8 cellular contexts compared by ENCODE assay signal in the genomic region with DNA sequence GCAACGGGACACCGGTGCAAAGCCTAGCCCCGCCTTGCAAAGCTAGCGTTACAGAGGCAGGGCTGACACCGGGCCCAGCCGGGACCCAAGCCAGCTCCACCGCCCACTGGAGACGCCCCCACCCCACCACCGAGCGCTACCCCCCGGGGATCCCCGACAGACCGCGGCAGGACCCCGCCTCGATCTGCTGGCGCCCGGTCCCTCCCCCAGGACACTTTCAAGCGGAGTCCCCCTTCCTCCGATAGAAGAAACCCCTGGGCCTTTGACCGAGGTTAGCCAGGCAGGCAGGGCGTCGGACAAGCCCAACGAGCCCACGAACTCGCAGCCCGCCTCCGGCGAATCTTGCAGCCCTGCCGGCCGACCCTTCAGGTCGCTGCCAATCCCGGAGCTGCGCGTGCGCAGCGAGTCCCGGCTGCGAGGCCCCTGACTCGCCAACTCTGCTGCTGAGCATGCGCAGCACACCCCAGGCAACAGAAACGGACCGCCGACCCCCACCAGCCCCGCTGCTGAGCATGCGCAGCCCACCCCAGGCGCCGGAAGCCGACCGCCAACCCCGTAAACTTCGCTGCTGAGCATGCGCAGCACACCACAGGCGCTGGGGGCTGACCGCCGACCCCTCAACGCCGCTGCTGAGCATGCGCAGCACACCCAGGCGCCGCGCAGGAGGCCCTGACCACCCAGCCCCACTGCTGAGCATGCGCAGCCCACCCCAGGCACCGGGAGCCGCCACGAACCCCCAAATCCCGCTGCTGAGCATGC. TPM values are rescaled to one million over a fixed set of nuclear protein-coding genes. Genes with fewer than 3 reads are reported as not detected.
DNase-seq lines count a peak whose midpoint lies in the region; ATAC-seq, FAIRE-seq and TF ChIP-seq lines count a peak whose summit lies in the region.

No MANE protein-coding gene starts in this region.

- peak overlapping the region; percentile 89 for H2AFZ ChIP-seq in keratinocyte (ENCODE audit: control insufficient read depth, low read length)

- peak overlapping the region; percentile 87 for H3K4me3 Mint-ChIP-seq in central memory CD8-positive, alpha-beta T cell

- H3K9me3 Mint-ChIP-seq in central memory CD8-positive, alpha-beta T cell, result peaks cover 7% of the 10 kb centered on the region

- no peaks in the 10 kb centered on the region for H3K9me3 ChIP-seq in keratinocyte (ENCODE audit: control insufficient read depth, low read depth, low read length)

- FAIRE-seq in keratinocyte (lab: Jason Lieb, UNC), result no peak

- H3K4me3 ChIP-seq in AG09309 (ENCODE audit: control insufficient read depth, low read depth, low read length), result peak overlapping the region; percentile 93
- peak overlapping the region; percentile 76 to 97 (median 87) for H3K4me3 ChIP-seq in keratinocyte (ENCODE audit: control insufficient read depth in 2 of 3, extremely low read depth in 1 of 3, insufficient read depth in 2 of 3, low read depth in 1 of 3, low read length in 3 of 3)

- peaks cover 26% of the 10 kb centered on the region for H3K36me3 Mint-ChIP-seq in central memory CD8-positive, alpha-beta T cell (ENCODE audit: insufficient read depth)

- H3K36me3 ChIP-seq in keratinocyte (ENCODE audit: control insufficient read depth in 2 of 2, extremely low read depth in 1 of 2, insufficient read depth in 2 of 2, low read length in 2 of 2), result peaks cover 0 to 2% of the 10 kb centered on the region in 2 experiments

- H4K20me1 ChIP-seq in keratinocyte (ENCODE audit: control insufficient read depth, extremely low read depth, insufficient read depth, low read length), result no peaks in the 10 kb centered on the region

- peak overlapping the region; percentile 70 for H3K27ac ChIP-seq in keratinocyte (ENCODE audit: control insufficient read depth, insufficient read depth, low read length)

- dilution Hi-C loops in keratinocyte (cut with MboI; ENCODE audit: extremely low pct_ligation_motif_present, low sequenced_read_pairs), result no loop called here

- no peaks in the 10 kb centered on the region for H3K9me1 ChIP-seq in keratinocyte (ENCODE audit: control insufficient read depth, extremely low read depth, insufficient read depth, low read length)

- DNase-seq in AG09309 (ENCODE audit: low read depth), result peak; percentile 82
- peak; percentile 99 for DNase-seq in NCI-H345 (lab: John Stamatoyannopoulos, UW)
- DNase-seq in activated CD4-positive, CD25-positive, alpha-beta regulatory T cell treated with anti-CD3 and anti-CD28 coated beads, Interleukin-2, amount 50 U/mL, for 16 hours (ENCODE audit: low read depth, low spot score), result peak; percentile 91
- DNase-seq in central memory CD8-positive, alpha-beta T cell (ENCODE audit: low spot score in 2 of 2), result peak; percentile 96 to 97
- peak; percentile 88 for DNase-seq in keratinocyte (ENCODE audit: low read depth, low spot score)
- peak; percentile 90 to 97 (median 97) for DNase-seq in stimulated activated CD4-positive, alpha-beta T cell treated with anti-CD3 and anti-CD28 coated beads, Interleukin-12 subunit alpha, Interleukin-12 subunit beta, amount 100 ng/mL, for 48 hours (ENCODE audit: low read depth in 2 of 3, low spot score in 1 of 3)

- peak overlapping the region; percentile 94 for H3K4me2 ChIP-seq in keratinocyte (ENCODE audit: control insufficient read depth, extremely low read depth, insufficient read depth, low read depth, low read length)

- H3K79me2 ChIP-seq in keratinocyte (ENCODE audit: control insufficient read depth, insufficient read depth, low read length), result peaks cover 12% of the 10 kb centered on the region

- TF ChIP-seq CTCF in AG09309 (IDR thresholded peaks at IDR 0.05; ENCODE audit: control insufficient read depth, insufficient read depth, low read depth, low read length, missing control alignments) (no peak), keratinocyte (optimal IDR thresholded peaks at IDR 0.05 in 1 of 3, IDR thresholded peaks at IDR 0.05 in 1 of 3, conservative IDR thresholded peaks at IDR 0.05 in 1 of 3; ENCODE audit: extremely low read depth in 1 of 3, insufficient read depth in 2 of 3, low read length in 3 of 3) (no peak)

- ATAC-seq in GM19025 (IDR thresholded peaks at IDR 0.05; ENCODE audit: low read depth, unreplicated experiment) (peak; percentile 77), HG03280 (IDR thresholded peaks at IDR 0.05; ENCODE audit: unreplicated experiment) (peak; percentile 82)
- peak; percentile 79 for ATAC-seq in central memory CD8-positive, alpha-beta T cell (replicated peaks; ENCODE audit: extremely low read depth, poor library complexity, severe bottlenecking)

- peaks cover 11% of the 10 kb centered on the region for H3K4me1 ChIP-seq in keratinocyte (ENCODE audit: control insufficient read depth, extremely low read depth, insufficient read depth, low read length)

- H3K27me3 Mint-ChIP-seq in central memory CD8-positive, alpha-beta T cell, result no peaks in the 10 kb centered on the region

- H3K27me3 ChIP-seq in keratinocyte (ENCODE audit: control insufficient read depth, extremely low read depth, insufficient read depth, low read length), result no peaks in the 10 kb centered on the region

- H3K4me1 Mint-ChIP-seq in central memory CD8-positive, alpha-beta T cell, result peaks cover 25% of the 10 kb centered on the region

- peak overlapping the region; percentile 84 for H3K9ac ChIP-seq in keratinocyte (ENCODE audit: control insufficient read depth, extremely low read depth, insufficient read depth, low read length)

- H3K27ac Mint-ChIP-seq in central memory CD8-positive, alpha-beta T cell (ENCODE audit: low read depth), result peak overlapping the region; percentile 94

RNA-seq across cellular contexts. Expression of gene ADI1, which starts 0.7 kb away (rescaled TPM):
- polyA plus RNA-seq in keratinocyte, result 29.0 to 47.4 TPM (median 38.5 TPM) in 3 replicates
- 16.0 TPM for polyA plus RNA-seq in keratinocyte (2011; ENCODE audit: low read depth)
- 40.7 and 54.0 TPM in 2 replicates for polyA plus RNA-seq in keratinocyte (2011; cell fraction: cytosol; rRNA removed)
- polyA plus RNA-seq in keratinocyte (2011; cell fraction: nucleus; rRNA removed), result 33.8 and 36.7 TPM in 2 replicates
- polyA plus RNA-seq in keratinocyte (2012; ENCODE audit: low replicate concordance), result 34.7 and 40.1 TPM in 2 replicates
- 9.5 to 22.1 TPM (median 19.0 TPM) in 3 replicates for polyA minus RNA-seq in keratinocyte
- 30.3 TPM for polyA minus RNA-seq in keratinocyte (2011; cell fraction: cytosol; rRNA and poly(A)+ RNA removed)
- 6.9 and 9.8 TPM in 2 replicates for polyA minus RNA-seq in keratinocyte (2011; cell fraction: nucleus; rRNA and poly(A)+ RNA removed)

RNA-seq across cellular contexts. Expression of gene RNASEH1, which starts 39.5 kb away (rescaled TPM):
- polyA plus RNA-seq in keratinocyte, result 11.2 to 17.3 TPM (median 15.3 TPM) in 3 replicates
- 26.6 TPM for polyA plus RNA-seq in keratinocyte (2011; ENCODE audit: low read depth)
- polyA plus RNA-seq in keratinocyte (2011; cell fraction: cytosol; rRNA removed), result 12.4 and 14.9 TPM in 2 replicates
- 11.3 and 13.1 TPM in 2 replicates for polyA plus RNA-seq in keratinocyte (2011; cell fraction: nucleus; rRNA removed)
- polyA plus RNA-seq in keratinocyte (2012; ENCODE audit: low replicate concordance), result 12.2 and 27.7 TPM in 2 replicates
- 5.5 to 8.0 TPM (median 7.6 TPM) in 3 replicates for polyA minus RNA-seq in keratinocyte
- polyA minus RNA-seq in keratinocyte (2011; cell fraction: cytosol; rRNA and poly(A)+ RNA removed), result 18.0 TPM
- polyA minus RNA-seq in keratinocyte (2011; cell fraction: nucleus; rRNA and poly(A)+ RNA removed), result 5.0 and 6.7 TPM in 2 replicates

RNA-seq across cellular contexts. Expression of gene RPS7, which starts 56.4 kb away (rescaled TPM):
- 1,344 to 1,663 TPM (median 1,410 TPM) in 3 replicates for polyA plus RNA-seq in keratinocyte
- polyA plus RNA-seq in keratinocyte (2011; ENCODE audit: low read depth), result 2,676 TPM
- polyA plus RNA-seq in keratinocyte (2011; cell fraction: cytosol; rRNA removed), result 1,277 and 1,596 TPM in 2 replicates
- 448 and 562 TPM in 2 replicates for polyA plus RNA-seq in keratinocyte (2011; cell fraction: nucleus; rRNA removed)
- 1,543 and 1,827 TPM in 2 replicates for polyA plus RNA-seq in keratinocyte (2012; ENCODE audit: low replicate concordance)
- polyA minus RNA-seq in keratinocyte, result 206 to 287 TPM (median 219 TPM) in 3 replicates
- polyA minus RNA-seq in keratinocyte (2011; cell fraction: cytosol; rRNA and poly(A)+ RNA removed), result 708 TPM
- polyA minus RNA-seq in keratinocyte (2011; cell fraction: nucleus; rRNA and poly(A)+ RNA removed), result 96.9 and 117 TPM in 2 replicates

Comparison
In these comparisons a context has a peak if more than half of its experiments do, and no peak if none do; other contexts are left out.
1. Peak in every context shown above with its lines: DNase-seq, ATAC-seq, H3K4me3 ChIP-seq and H3K27ac ChIP-seq.